In the genomic region with DNA sequence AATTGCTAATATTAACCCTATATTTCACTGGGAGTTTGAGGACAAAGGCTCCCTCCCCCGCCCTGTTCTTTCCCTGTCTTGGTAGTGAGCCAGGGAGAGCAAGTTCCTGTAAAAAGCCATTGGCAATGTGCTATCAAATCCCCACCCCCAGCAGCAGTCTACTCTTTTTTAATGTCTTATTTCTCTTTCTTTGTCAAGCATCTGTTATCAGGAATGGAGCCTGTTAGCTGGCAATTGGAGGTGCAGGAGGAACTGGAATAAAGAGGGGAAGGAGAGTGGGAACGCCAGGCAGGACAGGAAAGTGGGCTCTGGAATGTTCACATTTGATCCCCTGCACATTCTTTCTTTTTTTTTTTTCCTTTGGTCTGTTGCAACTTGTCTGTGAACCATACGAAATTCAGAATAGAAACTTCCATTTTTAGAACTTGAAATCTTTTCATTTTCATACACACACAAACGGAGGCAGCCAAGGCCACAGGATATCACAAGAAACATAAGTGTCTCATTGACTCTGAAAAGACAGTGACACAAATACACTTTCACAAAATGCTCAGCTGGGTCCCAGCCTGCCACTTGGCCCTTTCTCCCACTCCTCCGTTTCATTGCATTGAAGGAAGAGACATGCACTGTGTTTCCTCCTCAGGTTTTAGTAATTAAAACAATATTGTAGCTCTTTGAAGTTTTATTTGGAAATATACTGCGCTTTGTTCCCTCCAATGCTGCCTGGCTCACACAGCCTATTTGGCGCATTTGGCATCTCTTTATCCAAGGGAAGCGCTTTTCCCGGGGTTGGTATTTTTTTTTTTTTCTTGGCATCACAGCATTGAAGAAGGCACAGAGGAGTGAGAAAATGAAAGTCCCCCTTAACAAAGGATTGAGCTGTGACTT, we compare ENCODE assay signal across 8 cellular contexts.
DNase-seq lines count a peak whose midpoint lies in the region; ATAC-seq and TF ChIP-seq lines count a peak whose summit lies in the region.

No MANE protein-coding gene starts in this region.

- no peak overlapping the region for H3K4me3 Mint-ChIP-seq in activated T-cell treated with anti-CD3 and anti-CD28 coated beads, Interleukin-2, amount 50 U/mL, for 72 hours

- no peak for TF ChIP-seq CTCF in breast epithelium (IDR thresholded peaks at IDR 0.05)

- intact Hi-C loops in breast epithelium (cut with DNase I; ENCODE audit: low total_unique reads): no loop called here

- H3K4me3 ChIP-seq in HUES48 (ENCODE audit: low read depth, low read length): peak overlapping the region; percentile 26; the same call in 1 of the 2 replicates
- peak overlapping the region in 2 of 3 donors; percentile 39 to 52 for H3K4me3 ChIP-seq in breast epithelium

- peaks cover 0 to 2% of the 10 kb centered on the region in 2 donors for H3K9me3 Mint-ChIP-seq in activated T-cell treated with anti-CD3 and anti-CD28 coated beads, Interleukin-2, amount 50 U/mL, for 72 hours

- no peaks in the 10 kb centered on the region for H3K36me3 Mint-ChIP-seq in activated T-cell treated with anti-CD3 and anti-CD28 coated beads, Interleukin-2, amount 50 U/mL, for 72 hours (ENCODE audit: insufficient read depth in 2 of 2)

- H3K9ac ChIP-seq in HUES48 (ENCODE audit: low read depth, low read length): peak overlapping the region; percentile 24; the same call in 1 of the 2 replicates

- no peaks in the 10 kb centered on the region for H3K36me3 ChIP-seq in HUES48 (ENCODE audit: control insufficient read depth, insufficient read depth, low read length)
- no peaks in the 10 kb centered on the region for H3K36me3 ChIP-seq in breast epithelium

- H3K9me3 ChIP-seq in HUES48 (ENCODE audit: control insufficient read depth, insufficient read depth, low read length): no peaks in the 10 kb centered on the region
- no peaks in the 10 kb centered on the region for H3K9me3 ChIP-seq in breast epithelium

- no peaks in the 10 kb centered on the region for H3K27me3 Mint-ChIP-seq in activated T-cell treated with anti-CD3 and anti-CD28 coated beads, Interleukin-2, amount 50 U/mL, for 72 hours (ENCODE audit: low read depth)

- peaks cover 7% of the 10 kb centered on the region for H3K4me1 Mint-ChIP-seq in activated T-cell treated with anti-CD3 and anti-CD28 coated beads, Interleukin-2, amount 50 U/mL, for 72 hours (ENCODE audit: low read depth)

- peaks cover 61% of the 10 kb centered on the region for H3K4me1 ChIP-seq in HUES48 (ENCODE audit: control insufficient read depth, insufficient read depth, low read length)
- H3K4me1 ChIP-seq in breast epithelium: peaks cover 0 to 23% of the 10 kb centered on the region in 2 donors

- TF ChIP-seq POLR2A in breast epithelium (IDR thresholded peaks at IDR 0.05): no peak

- H3K27me3 ChIP-seq in HUES48 (ENCODE audit: control insufficient read depth, insufficient read depth, low read length) (no peaks in the 10 kb centered on the region), breast epithelium (no peaks in the 10 kb centered on the region)

- no peak overlapping the region for H3K27ac Mint-ChIP-seq in activated T-cell treated with anti-CD3 and anti-CD28 coated beads, Interleukin-2, amount 50 U/mL, for 72 hours

- DNase-seq in ELF-1 (ENCODE audit: low read depth, low spot score) (peak; percentile 51), breast epithelium (ENCODE audit: low spot score in 2 of 2) (no peak), lung microvascular endothelial cell (ENCODE audit: low read depth in 2 of 2) (peak; percentile 72 to 76), amniotic stem cell (lab: John Stamatoyannopoulos, UW) (no peak), HuH-7 (ENCODE audit: low spot score) (no peak)
- DNase-seq in activated T-cell treated with anti-CD3 and anti-CD28 coated beads, Interleukin-2, amount 50 U/mL, for 72 hours: no peak

- H3K27ac ChIP-seq in HUES48 (ENCODE audit: low read depth, low read length) (peak overlapping the region; percentile 64), breast epithelium (peak overlapping the region; percentile 86 to 89)

- peak; percentile 65 for ATAC-seq in GM21717 (IDR thresholded peaks at IDR 0.05; ENCODE audit: unreplicated experiment)
- no peak for ATAC-seq in activated T-cell treated with anti-CD3 and anti-CD28 coated beads, Interleukin-2, amount 50 U/mL, for 72 hours (replicated peaks in 1 of 2)

Comparison
In these comparisons a context has a peak if more than half of its experiments do, and no peak if none do; other contexts are left out.
1. DNase-seq: peak in ELF-1 (single experiment) and lung microvascular endothelial cell (2 of 2); none in breast epithelium (0 of 2), amniotic stem cell (single experiment), activated T-cell treated with anti-CD3 and anti-CD28 coated beads, Interleukin-2, amount 50 U/mL, for 72 hours (0 of 2) and HuH-7 (single experiment).